Comparison of ENCODE assay signal across 8 cellular contexts in genomic region chr2:25362049-25362563, GRCh38. TPM values are rescaled to one million over a fixed set of nuclear protein-coding genes. Genes with fewer than 3 reads are reported as not detected.
A peak's percentile ranks its signal among the peaks of the same experiment; 100 is the strongest.
DNase-seq lines count a peak whose midpoint lies in the region; ATAC-seq and TF ChIP-seq lines count a peak whose summit lies in the region.

No MANE protein-coding gene starts in this region.

- ATAC-seq in HG03432 (IDR thresholded peaks at IDR 0.05; ENCODE audit: unreplicated experiment) (peak; percentile 80), left lobe of liver (peak; percentile 99)

- H3K9me3 ChIP-seq in BE2C (no peaks in the 10 kb centered on the region), colonic mucosa (no peaks in the 10 kb centered on the region)

- H3K4me3 ChIP-seq in BE2C (ENCODE audit: low read depth, low read length) = peak overlapping the region; percentile 49
- peak overlapping the region; percentile 29 for H3K4me3 ChIP-seq in colonic mucosa

- DNase-seq in BE2C (peak; percentile 93), GM19238 (ENCODE audit: insufficient read length, low spot score) (peak; percentile 80), NCI-H524 (lab: John Stamatoyannopoulos, UW) (peak; percentile 84 to 92), colonic mucosa (peak; percentile 97), left lobe of liver (ENCODE audit: low spot score) (peak; percentile 92)
- DNase-seq in activated CD4-positive, alpha-beta T cell treated with anti-CD3 and anti-CD28 coated beads for 4 hours = peak; percentile 89 to 97
- peak; percentile 95 to 97 for DNase-seq in stimulated activated CD4-positive, alpha-beta T cell treated with anti-CD3 and anti-CD28 coated beads, Interleukin-2, amount 100 ng/mL, for 24 hours

- no peaks in the 10 kb centered on the region for H3K4me1 ChIP-seq in BE2C
- no peaks in the 10 kb centered on the region for H3K4me1 ChIP-seq in colonic mucosa

- TF ChIP-seq CTCF in BE2C (IDR thresholded peaks at IDR 0.05; ENCODE audit: low read depth, low read length) (peak; percentile 93), colonic mucosa (IDR thresholded peaks at IDR 0.05) (peak; percentile 97)

- H3K27ac ChIP-seq in colonic mucosa = peak overlapping the region; percentile 68

- H3K27me3 ChIP-seq in BE2C = no peaks in the 10 kb centered on the region
- H3K27me3 ChIP-seq in colonic mucosa = no peaks in the 10 kb centered on the region

- intact Hi-C loops in colonic mucosa (cut with DNase I) = loop anchor here (5.0 kb wide), 1 partner anchor 160 kb away; no protein-coding TSS in a partner anchor

- H3K36me3 ChIP-seq in BE2C (no peaks in the 10 kb centered on the region), colonic mucosa (no peaks in the 10 kb centered on the region)

- peak overlapping the region; percentile 42 to 44 for H3K9ac ChIP-seq in colonic mucosa (ENCODE audit: low read depth in 2 of 2, low read length in 2 of 2)

RNA-seq across cellular contexts. Expression of gene DNMT3A, which starts 20.4 kb away (rescaled TPM):
- polyA plus RNA-seq in BE2C (2012; ENCODE audit: insufficient read depth, insufficient read length, low read depth) = 107 TPM
- total RNA-seq in colonic mucosa (10 to 100 TPM; 30.8 to 44.5 TPM), left lobe of liver (8.3 TPM)

Comparison
In these comparisons a context has a peak if more than half of its experiments do, and no peak if none do; other contexts are left out.
1. Peak in every context shown above with its lines: DNase-seq, ATAC-seq, H3K4me3 ChIP-seq and H3K27ac ChIP-seq.